ENCODE assay signal across 23 cellular contexts in genomic region chr5:112906637-112907036, GRCh38. TPM values are rescaled to one million over a fixed set of nuclear protein-coding genes. Genes with fewer than 3 reads are reported as not detected.
DNase-seq lines count a peak whose midpoint lies in the region; ATAC-seq, FAIRE-seq and TF ChIP-seq lines count a peak whose summit lies in the region.
"Had no signal": no experiment of that assay in that cellular context is flagged by ENCODE, and none has a peak within 500 bp of the region (broad histone marks: within the 10 kb centered on the region; RNA-seq: fewer than 3 reads in every experiment).

No MANE protein-coding gene starts in this region.

- FAIRE-seq in GM12878 (lab: Jason Lieb, UNC): no peak
- FAIRE-seq: A204.1, bronchial epithelial cell had no signal

- H3K27me3 ChIP-seq in left ventricle myocardium inferior (ENCODE audit: low read depth) (no peaks in the 10 kb centered on the region), GM12878 (replicated peaks in 1 of 2; ENCODE audit: control insufficient read depth in 2 of 2, insufficient read depth in 2 of 2, low read length in 1 of 2) (no peaks in the 10 kb centered on the region), BE2C (no peaks in the 10 kb centered on the region)
- H3K27me3 ChIP-seq: BLaER1 treated with 17β-estradiol and CSF1 and Interleukin-3, amounts not matched to agents 10 nM and 100 nM; right atrium auricular region had no signal

- no peaks in the 10 kb centered on the region for H3K27me3 Mint-ChIP-seq in stimulated activated naive B cell treated with anti-CD40 and anti-IgM and Interleukin-4, amounts not matched to agents 10 μg/mL and 1 μg/mL and 100 μg/mL, for 72 hours
- H3K27me3 Mint-ChIP-seq in activated naive CD4-positive, alpha-beta T cell treated with anti-CD3 and anti-CD28 coated beads for 36 hours (ENCODE audit: low read depth): no peaks in the 10 kb centered on the region
- H3K27me3 Mint-ChIP-seq: activated CD4-positive, alpha-beta T cell treated with anti-CD3 and anti-CD28 coated beads, Interleukin-2, amount 10 ng/mL, durations not matched to agents 7 days and 5 days had no signal

- TF ChIP-seq CTCF in left ventricle myocardium inferior (IDR thresholded peaks at IDR 0.05; ENCODE audit: borderline replicate concordance): no peak
- peak in 1 of 3 experiments; percentile 25; a peak in 1 of 6 replicates for TF ChIP-seq CTCF in GM12878 (IDR thresholded peaks at IDR 0.05 in 2 of 3, conservative IDR thresholded peaks at IDR 0.05 in 1 of 3; ENCODE audit: control insufficient read depth in 2 of 3, extremely low read depth in 1 of 3, insufficient read depth in 1 of 3, low read depth in 3 of 3, low read length in 3 of 3)
- TF ChIP-seq CTCF in BE2C (IDR thresholded peaks at IDR 0.05; ENCODE audit: low read depth, low read length): no peak
- TF ChIP-seq CTCF in GM13976 (IDR thresholded peaks at IDR 0.05; ENCODE audit: borderline replicate concordance, control extremely low read depth, extremely low read depth, insufficient read depth, missing control alignments): no peak

- peak overlapping the region; percentile 54 for H3K27ac ChIP-seq in left ventricle myocardium inferior (replicated peaks)
- H3K27ac ChIP-seq in GM12878 (ENCODE audit: control insufficient read depth, insufficient read depth): no peak overlapping the region
- H3K27ac ChIP-seq: BLaER1 treated with 17β-estradiol and CSF1 and Interleukin-3, amounts not matched to agents 10 nM and 100 nM had no signal

- peaks cover 3% of the 10 kb centered on the region for H3K79me2 ChIP-seq in GM12878 (ENCODE audit: control insufficient read depth, insufficient read depth, low read length)

- WGBS in GM12878 (ENCODE audit: insufficient coverage, insufficient replicate concordance, low lambda C conversion rate, missing lambda C conversion rate): 25% methylated on average over 3 of the region's 3 CpGs

- H3K36me3 ChIP-seq in left ventricle myocardium inferior (peaks cover 23% of the 10 kb centered on the region), GM12878 (ENCODE audit: control insufficient read depth in 2 of 2, insufficient read depth in 2 of 2, low read length in 1 of 2) (peaks cover 4 to 18% of the 10 kb centered on the region in 2 experiments), BE2C (peaks cover 11% of the 10 kb centered on the region)

- peaks cover 66% of the 10 kb centered on the region for H3K4me1 ChIP-seq in left ventricle myocardium inferior
- H3K4me1 ChIP-seq in GM12878 (ENCODE audit: control insufficient read depth, insufficient read depth, low read length): peaks cover 4% of the 10 kb centered on the region; the same call in 1 of the 2 replicates
- H3K4me1 ChIP-seq in BE2C: no peaks in the 10 kb centered on the region

- CTCF ChIA-PET in GM12878 (lab: Yijun Ruan, JAX): interaction anchor here (0.6 to 2.7 kb wide), 10 partner anchors 9 to 90 kb away, joined by 3 to 9 read pairs (median 4); partner anchors contain the start of genes REEP5 and SRP19
- CTCF ChIA-PET in activated naive CD4-positive, alpha-beta T cell treated with anti-CD3 and anti-CD28 coated beads for 36 hours (lab: Charles Lee): interaction anchor here (0.9 to 1.3 kb wide), 2 partner anchors 46 to 61 kb away, joined by 3 read pairs; partner anchors contain the start of gene SRP19

- H3K4me3 Mint-ChIP-seq in stimulated activated naive B cell treated with anti-CD40 and anti-IgM and Interleukin-4, amounts not matched to agents 10 μg/mL and 1 μg/mL and 100 μg/mL, for 72 hours: no peak overlapping the region
- no peak overlapping the region for H3K4me3 Mint-ChIP-seq in activated naive CD4-positive, alpha-beta T cell treated with anti-CD3 and anti-CD28 coated beads for 36 hours
- H3K4me3 Mint-ChIP-seq: activated CD4-positive, alpha-beta T cell treated with anti-CD3 and anti-CD28 coated beads, Interleukin-2, amount 10 ng/mL, durations not matched to agents 7 days and 5 days; HFFc6 had no signal

- H3K9me3 Mint-ChIP-seq in stimulated activated naive B cell treated with anti-CD40 and anti-IgM and Interleukin-4, amounts not matched to agents 10 μg/mL and 1 μg/mL and 100 μg/mL, for 72 hours: no peaks in the 10 kb centered on the region
- no peaks in the 10 kb centered on the region for H3K9me3 Mint-ChIP-seq in activated naive CD4-positive, alpha-beta T cell treated with anti-CD3 and anti-CD28 coated beads for 36 hours
- H3K9me3 Mint-ChIP-seq: activated CD4-positive, alpha-beta T cell treated with anti-CD3 and anti-CD28 coated beads, Interleukin-2, amount 10 ng/mL, durations not matched to agents 7 days and 5 days; HFFc6 had no signal

- SMC1A ChIA-PET in GM12878 (lab: Charles Lee; ENCODE audit: uncharacterized antibody, unreplicated experiment): interaction anchor here (0.6 to 4.9 kb wide), 5 partner anchors 18 to 1702 kb away, joined by 3 to 29 read pairs (median 4); no protein-coding TSS in a partner anchor

- no peaks in the 10 kb centered on the region for H4K20me1 ChIP-seq in GM12878 (ENCODE audit: control insufficient read depth, insufficient read depth)

- RAD21 ChIA-PET in GM12878 (lab: Charles Lee; ENCODE audit: unreplicated experiment): interaction anchor here (2.2 kb wide), 1 partner anchor 14 kb away, joined by 12 read pairs; no protein-coding TSS in a partner anchor

- no peak for TF ChIP-seq POLR2A in GM12878 (IDR thresholded peaks at IDR 0.05; ENCODE audit: low read depth, low read length)

- H3K9ac ChIP-seq in GM12878 (ENCODE audit: control insufficient read depth, insufficient read depth, low read length): no peak overlapping the region
- H3K9ac ChIP-seq: BLaER1 treated with 17β-estradiol and CSF1 and Interleukin-3, amounts not matched to agents 10 nM and 100 nM had no signal

- intact Hi-C loops in left ventricle myocardium inferior (cut with micrococcal nuclease): no loop called here
- intact Hi-C loops in left cardiac atrium (cut with DNase I): no loop called here
- intact Hi-C loops in GM12878 (cut with micrococcal nuclease; ENCODE audit: unreplicated experiment): no loop called here
- intact Hi-C loops in activated naive CD4-positive, alpha-beta T cell treated with anti-CD3 and anti-CD28 coated beads for 36 hours (cut with micrococcal nuclease): no loop called here

- no peak overlapping the region for H2AFZ ChIP-seq in GM12878 (ENCODE audit: control insufficient read depth, low read depth, low read length)

- H3K4me1 Mint-ChIP-seq in stimulated activated naive B cell treated with anti-CD40 and anti-IgM and Interleukin-4, amounts not matched to agents 10 μg/mL and 1 μg/mL and 100 μg/mL, for 72 hours: peaks cover 14 to 36% of the 10 kb centered on the region in 2 donors
- peaks cover 4% of the 10 kb centered on the region for H3K4me1 Mint-ChIP-seq in activated naive CD4-positive, alpha-beta T cell treated with anti-CD3 and anti-CD28 coated beads for 36 hours (ENCODE audit: low read depth)

- H3K27ac Mint-ChIP-seq in stimulated activated naive B cell treated with anti-CD40 and anti-IgM and Interleukin-4, amounts not matched to agents 10 μg/mL and 1 μg/mL and 100 μg/mL, for 72 hours: peak overlapping the region; percentile 44
- H3K27ac Mint-ChIP-seq in activated naive CD4-positive, alpha-beta T cell treated with anti-CD3 and anti-CD28 coated beads for 36 hours: no peak overlapping the region
- H3K27ac Mint-ChIP-seq: activated CD4-positive, alpha-beta T cell treated with anti-CD3 and anti-CD28 coated beads, Interleukin-2, amount 10 ng/mL, durations not matched to agents 7 days and 5 days; HFFc6 had no signal

- in situ Hi-C loops in GM12878 (cut with MboI): no loop called here
- in situ Hi-C loops in GM13976 (cut with MboI; ENCODE audit: low sequenced_read_pairs, unreplicated experiment): no loop called here

- DNase-seq in left ventricle myocardium inferior: no peak
- DNase-seq in left cardiac atrium: no peak
- no peak for DNase-seq in GM12878 (ENCODE audit: low read depth, low spot score)
- no peak for DNase-seq in stimulated activated naive B cell treated with anti-CD40 and anti-IgM and Interleukin-4, amounts not matched to agents 10 μg/mL and 1 μg/mL and 100 μg/mL, for 72 hours
- no peak for DNase-seq in activated naive CD4-positive, alpha-beta T cell treated with anti-CD3 and anti-CD28 coated beads for 36 hours
- DNase-seq in BE2C: no peak
- DNase-seq in GM13976 (ENCODE audit: low spot score): no peak
- DNase-seq: activated CD4-positive, alpha-beta T cell treated with anti-CD3 and anti-CD28 coated beads, Interleukin-2, amount 10 ng/mL, durations not matched to agents 7 days and 5 days; GDM1; HFFc6; islet precursor cell; KG1; NCI-H187 treated with DMSO at 0.1 percent for 48 hours; NCI-H2227 treated with DMSO at 0.1 percent for 48 hours; NCI-H748 treated with DMSO at 0.1 percent for 48 hours; PC-3; T-helper 1 cell had no signal

- ATAC-seq in left cardiac atrium (no peak), HG02759 (IDR thresholded peaks at IDR 0.05; ENCODE audit: unreplicated experiment) (peak; percentile 49), GM12878 (peak; percentile 71)
- peak; percentile 60 to 69 for ATAC-seq in stimulated activated naive B cell treated with anti-CD40 and anti-IgM and Interleukin-4, amounts not matched to agents 10 μg/mL and 1 μg/mL and 100 μg/mL, for 72 hours (replicated peaks)
- ATAC-seq: PC-3 had no signal

- no peak overlapping the region for H3K4me3 ChIP-seq in left ventricle myocardium inferior
- no peak overlapping the region for H3K4me3 ChIP-seq in GM12878
- H3K4me3 ChIP-seq in BE2C (ENCODE audit: low read depth, low read length): no peak overlapping the region
- H3K4me3 ChIP-seq: BLaER1 treated with 17β-estradiol and CSF1 and Interleukin-3, amounts not matched to agents 10 nM and 100 nM; lung; right atrium auricular region had no signal

- no peak overlapping the region; the same call in 1 of the 2 replicates for H3K4me2 ChIP-seq in GM12878 (ENCODE audit: control insufficient read depth, insufficient read depth)
- H3K4me2 ChIP-seq: BLaER1 treated with 17β-estradiol and CSF1 and Interleukin-3, amounts not matched to agents 10 nM and 100 nM had no signal

- POLR2A ChIA-PET in GM12878 (lab: Charles Lee): interaction anchor here (0.5 kb wide), 1 partner anchor 23 kb away, joined by 8 read pairs; no protein-coding TSS in a partner anchor

- no peaks in the 10 kb centered on the region for H3K9me3 ChIP-seq in left ventricle myocardium inferior (replicated peaks)
- H3K9me3 ChIP-seq in GM12878 (replicated peaks; ENCODE audit: control insufficient read depth, insufficient read depth, low read length): no peaks in the 10 kb centered on the region
- H3K9me3 ChIP-seq in BE2C: no peaks in the 10 kb centered on the region
- H3K9me3 ChIP-seq: BLaER1 treated with 17β-estradiol and CSF1 and Interleukin-3, amounts not matched to agents 10 nM and 100 nM; right atrium auricular region had no signal

- BruUV-seq in GM12878 (replicated peaks; lab: Mats Ljungman, UMichigan): no TSS peak

- no peak for TF ChIP-seq EP300 in GM12878 (IDR thresholded peaks at IDR 0.05; ENCODE audit: borderline replicate concordance in 1 of 2, control insufficient read depth in 1 of 2, low read depth in 2 of 2, low read length in 2 of 2)

- peaks cover 18 to 45% of the 10 kb centered on the region in 2 donors for H3K36me3 Mint-ChIP-seq in stimulated activated naive B cell treated with anti-CD40 and anti-IgM and Interleukin-4, amounts not matched to agents 10 μg/mL and 1 μg/mL and 100 μg/mL, for 72 hours
- peaks cover 5% of the 10 kb centered on the region for H3K36me3 Mint-ChIP-seq in activated naive CD4-positive, alpha-beta T cell treated with anti-CD3 and anti-CD28 coated beads for 36 hours (ENCODE audit: low read depth)

- peak; percentile 10; the same call in 1 of the 2 replicates for TF ChIP-seq RAD21 in GM12878 (IDR thresholded peaks at IDR 0.05; ENCODE audit: insufficient read depth, low read depth, low read length)

RNA-seq across cellular contexts. Expression of gene REEP5, which starts 15.4 kb away (rescaled TPM):
- total RNA-seq in left ventricle myocardium inferior (137 TPM), left cardiac atrium (100 to 1,000 TPM; 105 to 135 TPM), GM12878 (2014; rRNA removed) (54.8 and 61.3 TPM in 2 replicates), GM12878 (2014; rRNA removed; fragmentation: Illumina TruSeq; extraction: Trizol) (28.6 and 30.5 TPM in 2 replicates), GM12878 (2021) (56.2 and 61.2 TPM in 2 replicates)
- 20.2 and 25.9 TPM in 2 replicates for total RNA-seq in GM12878 (2013; cell fraction: nucleolus; rRNA removed)
- 14.3 TPM for polyA plus RNA-seq in GM12878 (2011; ENCODE audit: low read depth)
- polyA plus RNA-seq in GM12878 (2011; rRNA removed) (104 and 131 TPM in 2 replicates), GM12878 (2014; fragmentation: Illumina TruSeq; extraction: Trizol) (46.9 and 50.1 TPM in 2 replicates), GM12878 (2014; fragmentation: Nextera tagmentation; extraction: Ambion mirVana) (100 to 1,000 TPM; 196 to 211 TPM), GM12878 (2014; rRNA removed) (95.3 and 96.8 TPM in 2 replicates), GM12878 (2016; fragmentation: Nextera tagmentation; extraction: Ambion mirVana) (100 to 1,000 TPM; 188 to 204 TPM)
- 79.5 and 146 TPM in 2 replicates for polyA plus RNA-seq in GM12878 (2011; cell fraction: cytosol; rRNA removed)
- polyA plus RNA-seq in GM12878 (2011; cell fraction: nucleus; rRNA removed): 55.7 and 70.0 TPM in 2 replicates
- 39.0 and 40.3 TPM in 2 replicates for polyA plus RNA-seq in GM12878 (2012)
- polyA minus RNA-seq in GM12878 (2011; rRNA and poly(A)+ RNA removed): 114 and 115 TPM in 2 replicates
- 38.6 and 40.8 TPM in 2 replicates for polyA minus RNA-seq in GM12878 (2011; cell fraction: cytosol; rRNA and poly(A)+ RNA removed)
- polyA minus RNA-seq in GM12878 (2011; cell fraction: nucleus; rRNA and poly(A)+ RNA removed): 29.9 and 53.7 TPM in 2 replicates
- 10 to 100 TPM; 18.3 to 18.8 TPM for total RNA-seq in activated naive CD4-positive, alpha-beta T cell treated with anti-CD3 and anti-CD28 coated beads for 36 hours
- 137 TPM for polyA plus RNA-seq in BE2C (2012; ENCODE audit: insufficient read depth, insufficient read length, low read depth)

RNA-seq across cellular contexts. Expression of gene SRP19, which starts 45.5 kb away (rescaled TPM):
- 31.6 TPM for total RNA-seq in left ventricle myocardium inferior
- total RNA-seq in left cardiac atrium: 10 to 100 TPM; 28.5 to 39.6 TPM
- 33.3 and 45.4 TPM in 2 replicates for total RNA-seq in GM12878 (2013; cell fraction: nucleolus; rRNA removed)
- total RNA-seq in GM12878 (2014; rRNA removed): 48.6 and 61.4 TPM in 2 replicates
- 137 and 155 TPM in 2 replicates for total RNA-seq in GM12878 (2014; rRNA removed; fragmentation: Illumina TruSeq; extraction: Trizol)
- 43.4 TPM in 2 replicates for total RNA-seq in GM12878 (2021)
- 27.5 TPM for polyA plus RNA-seq in GM12878 (2011; ENCODE audit: low read depth)
- 72.9 and 104 TPM in 2 replicates for polyA plus RNA-seq in GM12878 (2011; rRNA removed)
- 16.4 and 19.4 TPM in 2 replicates for polyA plus RNA-seq in GM12878 (2011; cell fraction: cytosol; rRNA removed)
- 22.6 and 29.7 TPM in 2 replicates for polyA plus RNA-seq in GM12878 (2011; cell fraction: nucleus; rRNA removed)
- polyA plus RNA-seq in GM12878 (2012): 50.7 and 87.7 TPM in 2 replicates
- polyA plus RNA-seq in GM12878 (2014; fragmentation: Illumina TruSeq; extraction: Trizol): 157 and 200 TPM in 2 replicates
- 100 to 1,000 TPM; 301 to 379 TPM for polyA plus RNA-seq in GM12878 (2014; fragmentation: Nextera tagmentation; extraction: Ambion mirVana)
- polyA plus RNA-seq in GM12878 (2014; rRNA removed): 68.0 and 76.2 TPM in 2 replicates
- 100 to 1,000 TPM; 203 to 215 TPM for polyA plus RNA-seq in GM12878 (2016; fragmentation: Nextera tagmentation; extraction: Ambion mirVana)
- polyA minus RNA-seq in GM12878 (2011; rRNA and poly(A)+ RNA removed): 6.5 and 13.8 TPM in 2 replicates
- polyA minus RNA-seq in GM12878 (2011; cell fraction: cytosol; rRNA and poly(A)+ RNA removed): 4.0 and 12.9 TPM in 2 replicates
- 6.9 and 14.8 TPM in 2 replicates for polyA minus RNA-seq in GM12878 (2011; cell fraction: nucleus; rRNA and poly(A)+ RNA removed)
- 10 to 100 TPM; 43.7 to 49.6 TPM for total RNA-seq in activated naive CD4-positive, alpha-beta T cell treated with anti-CD3 and anti-CD28 coated beads for 36 hours
- 54.1 TPM for polyA plus RNA-seq in BE2C (2012; ENCODE audit: insufficient read depth, insufficient read length, low read depth)

Comparison
In these comparisons a context has a peak if more than half of its experiments do, and no peak if none do; other contexts are left out.
1. ATAC-seq: peak in HG02759 (single experiment), GM12878 (single experiment) and stimulated activated naive B cell treated with anti-CD40 and anti-IgM and Interleukin-4, amounts not matched to agents 10 μg/mL and 1 μg/mL and 100 μg/mL, for 72 hours (2 of 2); none in left cardiac atrium (0 of 2).